ENCODE assay signal across 8 cellular contexts in genomic region chr6:158060447-158061360, GRCh38.
DNase-seq lines count a peak whose midpoint lies in the region; ATAC-seq, FAIRE-seq and TF ChIP-seq lines count a peak whose summit lies in the region.

No MANE protein-coding gene starts in this region.

- ATAC-seq in WTC11 (peak; percentile 66), GM19023 (IDR thresholded peaks at IDR 0.05; ENCODE audit: unreplicated experiment) (no peak), GM21723 (IDR thresholded peaks at IDR 0.05; ENCODE audit: unreplicated experiment) (no peak)

- H3K4me1 Mint-ChIP-seq in WTC11: peaks cover 6% of the 10 kb centered on the region; the same call in 1 of the 2 replicates
- H3K4me1 Mint-ChIP-seq in activated CD4-positive, alpha-beta memory T cell treated with anti-CD3 and anti-CD28 coated beads for 36 hours (ENCODE audit: low read depth): peaks cover 31% of the 10 kb centered on the region

- no peak for TF ChIP-seq CTCF in WTC11 (IDR thresholded peaks at IDR 0.05)

- no peaks in the 10 kb centered on the region for H3K9me3 Mint-ChIP-seq in WTC11
- no peaks in the 10 kb centered on the region for H3K9me3 Mint-ChIP-seq in activated CD4-positive, alpha-beta memory T cell treated with anti-CD3 and anti-CD28 coated beads for 36 hours

- H3K27ac Mint-ChIP-seq in WTC11: no peak overlapping the region
- no peak overlapping the region for H3K27ac Mint-ChIP-seq in activated CD4-positive, alpha-beta memory T cell treated with anti-CD3 and anti-CD28 coated beads for 36 hours

- no peaks in the 10 kb centered on the region for H3K27me3 Mint-ChIP-seq in WTC11 (ENCODE audit: low read depth)
- no peaks in the 10 kb centered on the region for H3K27me3 Mint-ChIP-seq in activated CD4-positive, alpha-beta memory T cell treated with anti-CD3 and anti-CD28 coated beads for 36 hours

- CTCF ChIA-PET in WTC11 (lab: Charles Lee): interaction anchor here (1.1 to 1.8 kb wide), 2 partner anchors 11 to 34 kb away, joined by 6 to 13 read pairs; no protein-coding TSS in a partner anchor
- CTCF ChIA-PET in activated CD4-positive, alpha-beta memory T cell treated with anti-CD3 and anti-CD28 coated beads for 36 hours (lab: Charles Lee): interaction anchor here (2.1 to 3.2 kb wide), 2 partner anchors 11 to 34 kb away, joined by 8 to 18 read pairs; no protein-coding TSS in a partner anchor

- intact Hi-C loops in cardiac septum (cut with DNase I): loop anchor here (2.0 to 10.0 kb wide), 2 partner anchors 18 to 306 kb away; no protein-coding TSS in a partner anchor
- intact Hi-C loops in activated CD4-positive, alpha-beta memory T cell treated with anti-CD3 and anti-CD28 coated beads for 36 hours (cut with micrococcal nuclease): no loop called here

- FAIRE-seq in HTR-8/SVneo (lab: Jason Lieb, UNC): no peak

- H3K36me3 Mint-ChIP-seq in WTC11: peaks cover 8% of the 10 kb centered on the region
- H3K36me3 Mint-ChIP-seq in activated CD4-positive, alpha-beta memory T cell treated with anti-CD3 and anti-CD28 coated beads for 36 hours: peaks cover 16% of the 10 kb centered on the region

- POLR2A ChIA-PET in WTC11 (lab: Charles Lee): interaction anchor here (0.6 kb wide), 1 partner anchor 607 kb away, joined by 3 read pairs; no protein-coding TSS in a partner anchor
- POLR2A ChIA-PET in activated CD4-positive, alpha-beta memory T cell treated with anti-CD3 and anti-CD28 coated beads for 36 hours (lab: Charles Lee): no interaction called here

- H3K4me3 Mint-ChIP-seq in WTC11: no peak overlapping the region
- no peak overlapping the region for H3K4me3 Mint-ChIP-seq in activated CD4-positive, alpha-beta memory T cell treated with anti-CD3 and anti-CD28 coated beads for 36 hours

- peak; percentile 88 for DNase-seq in AG08396 (ENCODE audit: low spot score)
- peak; percentile 41 for DNase-seq in HTR-8/SVneo (ENCODE audit: insufficient read length, low spot score)
- DNase-seq in WTC11 (ENCODE audit: low spot score): no peak
- DNase-seq in cardiac septum (ENCODE audit: low spot score): peak; percentile 86
- DNase-seq in putamen (ENCODE audit: low spot score): peak; percentile 36
- DNase-seq in activated CD4-positive, alpha-beta memory T cell treated with anti-CD3 and anti-CD28 coated beads for 36 hours: no peak

TF ChIP-seq in WTC11, 78 proteins besides CTCF, POLR2A, EP300 and RAD21:
- TF ChIP-seq RELA (CRISPR knock-in tag; IDR thresholded peaks at IDR 0.05; ENCODE audit: borderline replicate concordance) (no peak), FOXP1 (CRISPR knock-in tag; IDR thresholded peaks at IDR 0.05; ENCODE audit: borderline replicate concordance) (0 out of 2 replicates have a peak, but pooled peaks have one; percentile 37)

Comparison
In these comparisons a context has a peak if more than half of its experiments do, and no peak if none do; other contexts are left out.
1. DNase-seq: peak in AG08396 (single experiment), HTR-8/SVneo (single experiment), cardiac septum (single experiment) and putamen (single experiment); none in WTC11 (single experiment) and activated CD4-positive, alpha-beta memory T cell treated with anti-CD3 and anti-CD28 coated beads for 36 hours (single experiment).